8 cellular contexts compared by ENCODE assay signal in the genomic region with DNA sequence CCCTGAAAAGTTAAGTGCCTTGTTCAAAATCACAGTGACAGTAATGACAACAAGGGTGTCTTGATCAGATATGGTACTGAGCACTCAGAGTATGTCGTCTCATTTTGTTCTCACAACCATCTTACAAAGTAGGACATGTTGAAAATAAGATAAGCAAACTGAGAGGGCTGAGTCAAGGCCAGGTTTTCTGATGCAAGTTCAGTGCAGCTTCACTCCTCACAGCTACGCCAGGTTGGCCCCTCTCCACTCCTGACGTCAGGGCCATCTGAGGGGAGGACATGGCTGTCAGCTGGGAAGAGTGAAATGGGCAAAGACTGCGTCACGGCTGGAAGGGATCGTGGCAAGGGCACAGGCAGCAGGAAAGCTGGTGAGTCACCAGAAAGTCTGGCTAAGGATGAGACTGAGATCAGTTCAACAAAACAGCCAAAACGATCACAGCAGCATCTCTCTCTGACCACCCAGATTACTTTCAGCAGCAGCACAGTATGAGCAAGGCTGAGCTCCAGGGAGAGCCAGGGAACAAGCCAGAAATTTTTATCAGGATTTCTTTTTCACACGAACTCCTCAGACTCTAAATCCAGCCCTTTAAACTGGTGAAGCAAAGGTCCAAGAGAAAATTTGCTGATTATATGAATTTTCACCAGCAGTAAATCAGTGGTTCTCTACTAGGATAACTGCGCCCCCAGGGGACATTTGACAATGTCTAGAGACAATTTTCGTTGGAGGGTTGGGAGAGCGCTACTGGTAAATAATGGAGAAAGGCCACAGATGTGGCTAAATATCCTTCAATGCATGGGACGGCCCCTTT.
DNase-seq lines count a peak whose midpoint lies in the region; ATAC-seq and TF ChIP-seq lines count a peak whose summit lies in the region.

No MANE protein-coding gene starts in this region.

- H3K9me3 ChIP-seq in SJSA1 (replicated peaks): no peaks in the 10 kb centered on the region
- H3K9me3 ChIP-seq in effector memory CD4-positive, alpha-beta T cell (ENCODE audit: control insufficient read depth, low read length): no peaks in the 10 kb centered on the region

- TF ChIP-seq CTCF in foreskin fibroblast (IDR thresholded peaks at IDR 0.05; ENCODE audit: low read depth, low read length): no peak

- H3K4me3 ChIP-seq in SJSA1 (no peak overlapping the region), foreskin fibroblast (ENCODE audit: low read depth in 1 of 2, low read length in 2 of 2) (peak overlapping the region in 1 of 2 donors; percentile 13)
- no peak overlapping the region for H3K4me3 ChIP-seq in effector memory CD4-positive, alpha-beta T cell (ENCODE audit: insufficient read depth, low read depth, low read length, poor library complexity, severe bottlenecking)

- DNase-seq in DMS53 treated with DMSO at 0.1 percent for 48 hours (lab: John Stamatoyannopoulos, UW; ENCODE audit: unreplicated experiment) (peak; percentile 74), SJSA1 (ENCODE audit: low read depth in 1 of 2, low spot score in 2 of 2) (peak; percentile 78 to 90), foreskin fibroblast (peak; percentile 97 to 98), pons (ENCODE audit: low spot score) (peak; percentile 38)
- DNase-seq in effector memory CD4-positive, alpha-beta T cell: no peak
- no peak for DNase-seq in stimulated activated CD4-positive, alpha-beta T cell treated with anti-CD3 and anti-CD28 coated beads, Interleukin-1b, Interleukin-23, amount 100 ng/mL, for 48 hours

- no peaks in the 10 kb centered on the region for H3K36me3 ChIP-seq in SJSA1
- no peaks in the 10 kb centered on the region for H3K36me3 ChIP-seq in effector memory CD4-positive, alpha-beta T cell (ENCODE audit: control insufficient read depth, insufficient read depth, low read length)

- H3K27ac ChIP-seq in SJSA1: peak overlapping the region; percentile 33
- no peak overlapping the region for H3K27ac ChIP-seq in effector memory CD4-positive, alpha-beta T cell (ENCODE audit: insufficient read depth, low read length, poor library complexity, severe bottlenecking)

- ATAC-seq in GM18858 (IDR thresholded peaks at IDR 0.05; ENCODE audit: unreplicated experiment): no peak
- no peak for ATAC-seq in HG02973 (IDR thresholded peaks at IDR 0.05; ENCODE audit: unreplicated experiment)

- peaks cover 18% of the 10 kb centered on the region for H3K4me1 ChIP-seq in SJSA1 (replicated peaks)
- H3K4me1 ChIP-seq in effector memory CD4-positive, alpha-beta T cell (ENCODE audit: control insufficient read depth, insufficient read depth, low read length, poor library complexity, severe bottlenecking): no peaks in the 10 kb centered on the region

- no peaks in the 10 kb centered on the region for H3K27me3 ChIP-seq in SJSA1 (replicated peaks)
- no peaks in the 10 kb centered on the region for H3K27me3 ChIP-seq in effector memory CD4-positive, alpha-beta T cell (replicated peaks; ENCODE audit: control insufficient read depth, insufficient read depth, low read length, poor library complexity, severe bottlenecking)

Comparison
In these comparisons a context has a peak if more than half of its experiments do, and no peak if none do; other contexts are left out.
1. DNase-seq: peak in DMS53 treated with DMSO at 0.1 percent for 48 hours (single experiment), SJSA1 (2 of 2), foreskin fibroblast (2 of 2) and pons (single experiment); none in effector memory CD4-positive, alpha-beta T cell (0 of 3) and stimulated activated CD4-positive, alpha-beta T cell treated with anti-CD3 and anti-CD28 coated beads, Interleukin-1b, Interleukin-23, amount 100 ng/mL, for 48 hours (single experiment).